In the genomic region with DNA sequence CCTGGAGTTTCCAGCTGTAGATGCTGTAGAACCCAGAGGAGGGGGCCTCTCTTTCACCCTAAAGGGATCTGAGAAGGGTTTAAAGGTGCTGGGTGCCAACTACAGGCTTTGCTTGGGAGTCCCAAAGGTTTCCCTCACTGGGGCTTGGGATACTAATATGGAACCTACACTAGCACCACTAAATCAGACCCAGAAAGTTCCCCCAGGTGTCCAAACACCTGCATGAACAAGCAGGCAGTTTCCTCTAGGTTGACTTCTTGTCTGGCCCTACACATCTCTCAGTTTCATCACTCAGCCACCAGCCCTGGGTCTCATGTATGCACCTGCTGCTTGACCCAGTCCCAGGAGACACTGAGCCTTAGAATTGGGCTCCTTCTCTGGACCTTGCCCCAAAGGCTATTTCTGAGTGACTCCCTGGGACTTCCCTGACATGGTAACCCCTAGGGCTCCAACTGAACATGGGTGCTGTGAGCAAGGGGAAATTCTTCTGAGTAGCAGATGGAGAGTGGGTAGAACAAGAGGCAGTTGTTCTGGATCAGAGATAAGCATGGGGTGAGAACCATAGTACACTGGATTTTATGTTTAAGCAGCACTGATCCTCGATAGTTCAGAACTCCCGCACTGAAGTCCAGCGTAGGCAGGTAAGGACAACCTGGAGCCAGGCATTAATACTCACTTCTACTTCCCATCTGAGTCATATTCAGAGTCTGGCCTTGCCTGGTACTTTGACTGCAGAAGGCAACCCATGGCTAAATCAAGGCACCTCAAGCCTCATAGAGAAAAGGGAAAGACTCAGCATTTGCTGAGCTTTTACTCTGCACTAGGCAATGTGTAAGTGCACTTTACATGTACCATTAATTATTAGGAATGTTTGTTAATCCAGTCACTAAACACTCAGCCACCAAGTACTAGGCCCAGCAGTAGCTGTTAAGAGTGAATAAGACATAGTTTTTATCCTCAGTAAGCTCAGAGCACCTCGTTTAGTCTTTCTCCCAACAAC, we compare ENCODE assay signal across 8 cellular contexts. TPM values are rescaled to one million over a fixed set of nuclear protein-coding genes. Genes with fewer than 3 reads are reported as not detected.
DNase-seq lines count a peak whose midpoint lies in the region; ATAC-seq and TF ChIP-seq lines count a peak whose summit lies in the region.

No MANE protein-coding gene starts in this region.

- ATAC-seq in GM18498 (IDR thresholded peaks at IDR 0.05; ENCODE audit: unreplicated experiment) (peak; percentile 86), GM21723 (IDR thresholded peaks at IDR 0.05; ENCODE audit: unreplicated experiment) (peak; percentile 85), mucosa of descending colon (no peak), SK-N-SH treated with all-trans-retinoic acid at 6 μM for 48 hours (no peak)

- H3K9me3 ChIP-seq in mucosa of descending colon: no peaks in the 10 kb centered on the region

- H3K36me3 ChIP-seq in mucosa of descending colon (ENCODE audit: low read depth): no peaks in the 10 kb centered on the region

- H3K4me3 ChIP-seq in mucosa of descending colon: no peak overlapping the region

- DNase-seq in NAMALWA (ENCODE audit: low spot score): peak; percentile 57
- DNase-seq in kidney tubule cell (ENCODE audit: low spot score): peak; percentile 77
- no peak for DNase-seq in mucosa of descending colon
- DNase-seq in MV-4-11 (lab: John Stamatoyannopoulos, UW): no peak
- DNase-seq in stimulated activated CD4-positive, alpha-beta T cell treated with anti-CD3 and anti-CD28 coated beads, Interleukin-4, amount 100 ng/mL, for 24 hours: no peak

- H3K4me1 ChIP-seq in mucosa of descending colon (ENCODE audit: low read depth): peaks cover 53% of the 10 kb centered on the region

- TF ChIP-seq CTCF in mucosa of descending colon (IDR thresholded peaks at IDR 0.05): no peak

- intact Hi-C loops in mucosa of descending colon (cut with DNase I, micrococcal nuclease): no loop called here

TF ChIP-seq in SK-N-SH treated with all-trans-retinoic acid at 6 μM for 48 hours, 23 proteins besides CTCF, POLR2A, EP300 and RAD21:
- TF ChIP-seq, protein P1, sequence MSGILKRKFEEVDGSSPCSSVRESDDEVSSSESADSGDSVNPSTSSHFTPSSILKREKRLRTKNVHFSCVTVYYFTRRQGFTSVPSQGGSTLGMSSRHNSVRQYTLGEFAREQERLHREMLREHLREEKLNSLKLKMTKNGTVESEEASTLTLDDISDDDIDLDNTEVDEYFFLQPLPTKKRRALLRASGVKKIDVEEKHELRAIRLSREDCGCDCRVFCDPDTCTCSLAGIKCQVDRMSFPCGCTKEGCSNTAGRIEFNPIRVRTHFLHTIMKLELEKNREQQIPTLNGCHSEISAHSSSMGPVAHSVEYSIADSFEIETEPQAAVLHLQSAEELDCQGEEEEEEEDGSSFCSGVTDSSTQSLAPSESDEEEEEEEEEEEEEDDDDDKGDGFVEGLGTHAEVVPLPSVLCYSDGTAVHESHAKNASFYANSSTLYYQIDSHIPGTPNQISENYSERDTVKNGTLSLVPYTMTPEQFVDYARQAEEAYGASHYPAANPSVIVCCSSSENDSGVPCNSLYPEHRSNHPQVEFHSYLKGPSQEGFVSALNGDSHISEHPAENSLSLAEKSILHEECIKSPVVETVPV (CRISPR knock-in tag; IDR thresholded peaks at IDR 0.05): no peak
- TF ChIP-seq, protein P2, sequence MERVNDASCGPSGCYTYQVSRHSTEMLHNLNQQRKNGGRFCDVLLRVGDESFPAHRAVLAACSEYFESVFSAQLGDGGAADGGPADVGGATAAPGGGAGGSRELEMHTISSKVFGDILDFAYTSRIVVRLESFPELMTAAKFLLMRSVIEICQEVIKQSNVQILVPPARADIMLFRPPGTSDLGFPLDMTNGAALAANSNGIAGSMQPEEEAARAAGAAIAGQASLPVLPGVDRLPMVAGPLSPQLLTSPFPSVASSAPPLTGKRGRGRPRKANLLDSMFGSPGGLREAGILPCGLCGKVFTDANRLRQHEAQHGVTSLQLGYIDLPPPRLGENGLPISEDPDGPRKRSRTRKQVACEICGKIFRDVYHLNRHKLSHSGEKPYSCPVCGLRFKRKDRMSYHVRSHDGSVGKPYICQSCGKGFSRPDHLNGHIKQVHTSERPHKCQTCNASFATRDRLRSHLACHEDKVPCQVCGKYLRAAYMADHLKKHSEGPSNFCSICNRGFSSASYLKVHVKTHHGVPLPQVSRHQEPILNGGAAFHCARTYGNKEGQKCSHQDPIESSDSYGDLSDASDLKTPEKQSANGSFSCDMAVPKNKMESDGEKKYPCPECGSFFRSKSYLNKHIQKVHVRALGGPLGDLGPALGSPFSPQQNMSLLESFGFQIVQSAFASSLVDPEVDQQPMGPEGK (CRISPR knock-in tag; IDR thresholded peaks at IDR 0.05; ENCODE audit: borderline replicate concordance): no peak
- TF ChIP-seq ISL1 (CRISPR knock-in tag; IDR thresholded peaks at IDR 0.05) (no peak), ARNTL (CRISPR knock-in tag; IDR thresholded peaks at IDR 0.05; ENCODE audit: borderline replicate concordance, low read depth) (no peak), ZNF8 (CRISPR knock-in tag; IDR thresholded peaks at IDR 0.05) (no peak), TCF4 (CRISPR knock-in tag; IDR thresholded peaks at IDR 0.05; ENCODE audit: borderline replicate concordance) (no peak), ZNF70 (CRISPR knock-in tag; IDR thresholded peaks at IDR 0.05) (no peak), ZC3H10 (CRISPR knock-in tag; IDR thresholded peaks at IDR 0.05) (no peak), ZNF565 (CRISPR knock-in tag; conservative IDR thresholded peaks at IDR 0.05; ENCODE audit: low read depth) (no peak), OSR1 (CRISPR knock-in tag; IDR thresholded peaks at IDR 0.05) (no peak), SNAI2 (CRISPR knock-in tag; IDR thresholded peaks at IDR 0.05) (no peak), GLIS3 (CRISPR knock-in tag; IDR thresholded peaks at IDR 0.05) (no peak), RARB (CRISPR knock-in tag; IDR thresholded peaks at IDR 0.05) (no peak), CSDC2 (CRISPR knock-in tag; IDR thresholded peaks at IDR 0.05) (no peak), PPARA (CRISPR knock-in tag; IDR thresholded peaks at IDR 0.05; ENCODE audit: borderline replicate concordance) (no peak), ESRRG (CRISPR knock-in tag; IDR thresholded peaks at IDR 0.05) (no peak), ZFP30 (CRISPR knock-in tag; IDR thresholded peaks at IDR 0.05) (no peak)
- TF ChIP-seq, protein P3, sequence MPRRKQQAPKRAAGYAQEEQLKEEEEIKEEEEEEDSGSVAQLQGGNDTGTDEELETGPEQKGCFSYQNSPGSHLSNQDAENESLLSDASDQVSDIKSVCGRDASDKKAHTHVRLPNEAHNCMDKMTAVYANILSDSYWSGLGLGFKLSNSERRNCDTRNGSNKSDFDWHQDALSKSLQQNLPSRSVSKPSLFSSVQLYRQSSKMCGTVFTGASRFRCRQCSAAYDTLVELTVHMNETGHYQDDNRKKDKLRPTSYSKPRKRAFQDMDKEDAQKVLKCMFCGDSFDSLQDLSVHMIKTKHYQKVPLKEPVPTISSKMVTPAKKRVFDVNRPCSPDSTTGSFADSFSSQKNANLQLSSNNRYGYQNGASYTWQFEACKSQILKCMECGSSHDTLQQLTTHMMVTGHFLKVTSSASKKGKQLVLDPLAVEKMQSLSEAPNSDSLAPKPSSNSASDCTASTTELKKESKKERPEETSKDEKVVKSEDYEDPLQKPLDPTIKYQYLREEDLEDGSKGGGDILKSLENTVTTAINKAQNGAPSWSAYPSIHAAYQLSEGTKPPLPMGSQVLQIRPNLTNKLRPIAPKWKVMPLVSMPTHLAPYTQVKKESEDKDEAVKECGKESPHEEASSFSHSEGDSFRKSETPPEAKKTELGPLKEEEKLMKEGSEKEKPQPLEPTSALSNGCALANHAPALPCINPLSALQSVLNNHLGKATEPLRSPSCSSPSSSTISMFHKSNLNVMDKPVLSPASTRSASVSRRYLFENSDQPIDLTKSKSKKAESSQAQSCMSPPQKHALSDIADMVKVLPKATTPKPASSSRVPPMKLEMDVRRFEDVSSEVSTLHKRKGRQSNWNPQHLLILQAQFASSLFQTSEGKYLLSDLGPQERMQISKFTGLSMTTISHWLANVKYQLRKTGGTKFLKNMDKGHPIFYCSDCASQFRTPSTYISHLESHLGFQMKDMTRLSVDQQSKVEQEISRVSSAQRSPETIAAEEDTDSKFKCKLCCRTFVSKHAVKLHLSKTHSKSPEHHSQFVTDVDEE (CRISPR knock-in tag; IDR thresholded peaks at IDR 0.05): no peak
- TF ChIP-seq, protein P4, sequence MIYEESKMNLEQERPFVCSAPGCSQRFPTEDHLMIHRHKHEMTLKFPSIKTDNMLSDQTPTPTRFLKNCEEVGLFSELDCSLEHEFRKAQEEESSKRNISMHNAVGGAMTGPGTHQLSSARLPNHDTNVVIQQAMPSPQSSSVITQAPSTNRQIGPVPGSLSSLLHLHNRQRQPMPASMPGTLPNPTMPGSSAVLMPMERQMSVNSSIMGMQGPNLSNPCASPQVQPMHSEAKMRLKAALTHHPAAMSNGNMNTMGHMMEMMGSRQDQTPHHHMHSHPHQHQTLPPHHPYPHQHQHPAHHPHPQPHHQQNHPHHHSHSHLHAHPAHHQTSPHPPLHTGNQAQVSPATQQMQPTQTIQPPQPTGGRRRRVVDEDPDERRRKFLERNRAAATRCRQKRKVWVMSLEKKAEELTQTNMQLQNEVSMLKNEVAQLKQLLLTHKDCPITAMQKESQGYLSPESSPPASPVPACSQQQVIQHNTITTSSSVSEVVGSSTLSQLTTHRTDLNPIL (CRISPR knock-in tag; IDR thresholded peaks at IDR 0.05; ENCODE audit: low read depth): no peak
TF ChIP-seq in SK-N-SH treated with all-trans-retinoic acid at 6 μM for 48 hours: peak in this region for 0.

RNA-seq across cellular contexts. Expression of a gene that starts 16.8 kb away (rescaled TPM):
- total RNA-seq in mucosa of descending colon: 10 to 100 TPM; 76.2 to 90.3 (median 78.1) TPM

RNA-seq across cellular contexts. Expression of a gene that starts 33.2 kb away (rescaled TPM):
- 10 to 100 TPM in 1 of 3 donors, 1 to 10 TPM in 2; 3.0 to 26.6 (median 8.8) TPM for total RNA-seq in mucosa of descending colon

Comparison
In these comparisons a context has a peak if more than half of its experiments do, and no peak if none do; other contexts are left out.
1. ATAC-seq: peak in GM18498 (single experiment) and GM21723 (single experiment); none in mucosa of descending colon (single experiment) and SK-N-SH treated with all-trans-retinoic acid at 6 μM for 48 hours (single experiment).
2. DNase-seq: peak in NAMALWA (single experiment) and kidney tubule cell (single experiment); none in mucosa of descending colon (0 of 3), MV-4-11 (single experiment) and stimulated activated CD4-positive, alpha-beta T cell treated with anti-CD3 and anti-CD28 coated beads, Interleukin-4, amount 100 ng/mL, for 24 hours (single experiment).